ENCODE assay signal across 1 cellular context in the genomic region with DNA sequence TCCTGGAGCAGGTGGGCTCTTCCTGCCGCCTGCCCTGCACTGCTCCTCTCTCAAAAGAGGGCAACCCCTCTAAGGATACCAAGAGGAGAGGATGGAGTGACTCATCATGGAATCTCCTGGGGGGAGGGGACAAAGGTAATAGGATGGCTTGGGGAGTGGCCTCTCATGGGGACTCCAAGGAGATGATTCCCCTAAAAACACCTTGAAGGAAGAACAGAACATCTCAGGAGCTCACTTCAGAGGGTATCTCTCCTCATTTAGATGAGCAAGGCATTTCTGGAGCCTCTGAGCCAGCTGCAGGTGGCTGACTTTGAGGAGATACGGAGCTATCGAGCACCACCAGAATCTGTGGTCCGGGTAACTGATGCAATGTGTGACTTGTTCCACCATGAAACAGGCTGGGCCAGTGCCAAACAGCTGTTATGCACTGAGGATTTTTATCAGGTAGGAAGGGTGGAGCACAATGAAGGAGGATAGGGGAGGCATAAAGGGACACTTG.
TF ChIP-seq lines count a peak whose summit lies in the region.

No MANE protein-coding gene starts in this region.

TF ChIP-seq in SK-N-SH treated with all-trans-retinoic acid at 6 μM for 48 hours, 23 proteins besides CTCF, POLR2A, EP300 and RAD21 (continued from another document):
- TF ChIP-seq, protein P1, sequence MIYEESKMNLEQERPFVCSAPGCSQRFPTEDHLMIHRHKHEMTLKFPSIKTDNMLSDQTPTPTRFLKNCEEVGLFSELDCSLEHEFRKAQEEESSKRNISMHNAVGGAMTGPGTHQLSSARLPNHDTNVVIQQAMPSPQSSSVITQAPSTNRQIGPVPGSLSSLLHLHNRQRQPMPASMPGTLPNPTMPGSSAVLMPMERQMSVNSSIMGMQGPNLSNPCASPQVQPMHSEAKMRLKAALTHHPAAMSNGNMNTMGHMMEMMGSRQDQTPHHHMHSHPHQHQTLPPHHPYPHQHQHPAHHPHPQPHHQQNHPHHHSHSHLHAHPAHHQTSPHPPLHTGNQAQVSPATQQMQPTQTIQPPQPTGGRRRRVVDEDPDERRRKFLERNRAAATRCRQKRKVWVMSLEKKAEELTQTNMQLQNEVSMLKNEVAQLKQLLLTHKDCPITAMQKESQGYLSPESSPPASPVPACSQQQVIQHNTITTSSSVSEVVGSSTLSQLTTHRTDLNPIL (CRISPR knock-in tag; IDR thresholded peaks at IDR 0.05; ENCODE audit: low read depth) = no peak
- TF ChIP-seq ZNF70 (CRISPR knock-in tag; IDR thresholded peaks at IDR 0.05) (no peak), ZFP30 (CRISPR knock-in tag; IDR thresholded peaks at IDR 0.05) (no peak), RARB (CRISPR knock-in tag; IDR thresholded peaks at IDR 0.05) (no peak)
